ENCODE assay signal across 12 cellular contexts in the genomic region with DNA sequence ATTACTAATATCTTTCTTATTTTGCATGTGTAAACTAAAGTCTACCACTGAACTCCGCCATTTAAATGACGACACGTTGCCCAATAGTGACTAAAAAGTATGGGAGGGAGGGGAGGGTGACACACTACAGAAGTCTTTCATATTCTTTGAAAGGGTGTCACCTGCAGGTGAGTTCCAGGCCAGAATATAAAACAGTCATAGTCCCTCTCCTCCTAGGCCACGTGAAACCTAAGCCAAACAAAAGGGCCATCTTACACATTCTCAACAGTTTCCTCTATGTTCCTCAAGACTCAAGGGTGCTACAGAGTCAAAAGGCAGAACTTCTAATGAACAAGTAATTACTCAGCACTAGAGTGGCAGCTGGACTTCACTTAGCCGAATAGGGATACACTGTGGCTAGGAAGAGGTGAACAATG. TPM values are rescaled to one million over a fixed set of nuclear protein-coding genes. Genes with fewer than 3 reads are reported as not detected.
DNase-seq lines count a peak whose midpoint lies in the region; ATAC-seq, FAIRE-seq and TF ChIP-seq lines count a peak whose summit lies in the region.
"Had no signal": no experiment of that assay in that cellular context is flagged by ENCODE, and none has a peak within 500 bp of the region (broad histone marks: within the 10 kb centered on the region; RNA-seq: fewer than 3 reads in every experiment).

No MANE protein-coding gene starts in this region.

- no peak overlapping the region for H3K4me3 Mint-ChIP-seq in activated CD4-positive, alpha-beta memory T cell treated with anti-CD3 and anti-CD28 coated beads for 36 hours
- H3K4me3 Mint-ChIP-seq in activated CD4-positive, alpha-beta memory T cell treated with anti-CD3 and anti-CD28 coated beads, Interleukin-2, amount 10 ng/mL, durations not matched to agents 7 days and 5 days, result no peak overlapping the region
- H3K4me3 Mint-ChIP-seq: activated CD8-positive, alpha-beta memory T cell treated with anti-CD3 and anti-CD28 coated beads, Interleukin-2, amount 10 ng/mL, durations not matched to agents 7 days and 5 days had no signal

- H2AK5ac ChIP-seq in H1 (ENCODE audit: low read depth, low read length) (no peak overlapping the region), trophoblast cell (ENCODE audit: low read length) (no peak overlapping the region)

- peaks cover 5 to 46% (median 30%) of the 10 kb centered on the region in 4 experiments; a peak in 6 of 7 replicates for H3K4me1 ChIP-seq in H1 (replicated peaks in 1 of 4; ENCODE audit: control insufficient read depth in 3 of 4, insufficient read depth in 4 of 4, low read length in 3 of 4)
- H3K4me1 ChIP-seq in trophoblast cell (ENCODE audit: control insufficient read depth in 1 of 2, insufficient read depth in 2 of 2, low read length in 2 of 2), result peaks cover 5 to 12% of the 10 kb centered on the region in 2 experiments

- TF ChIP-seq CTCF in H1 (IDR thresholded peaks at IDR 0.05; ENCODE audit: control extremely low read depth in 1 of 3, insufficient read depth in 1 of 3, low read depth in 1 of 3, low read length in 3 of 3), result no peak

- H3K27me3 ChIP-seq in H1 (replicated peaks in 1 of 4; ENCODE audit: control insufficient read depth in 3 of 4, extremely low read depth in 1 of 4, insufficient read depth in 3 of 4, low read length in 3 of 4) (no peaks in the 10 kb centered on the region), trophoblast cell (ENCODE audit: insufficient read depth, low read length) (no peaks in the 10 kb centered on the region)

- H3K18ac ChIP-seq in H1 (ENCODE audit: extremely low read depth, low read length) (peak overlapping the region; percentile 63; the same call in 1 of the 2 replicates), trophoblast cell (ENCODE audit: low read length) (no peak overlapping the region)

- no peak overlapping the region for H4K91ac ChIP-seq in H1 (replicated peaks; ENCODE audit: insufficient read length, low read length)
- no peak overlapping the region for H4K91ac ChIP-seq in trophoblast cell (ENCODE audit: low read depth, low read length)

- H3K27ac Mint-ChIP-seq in activated CD4-positive, alpha-beta memory T cell treated with anti-CD3 and anti-CD28 coated beads for 36 hours, result peak overlapping the region; percentile 72
- H3K27ac Mint-ChIP-seq in activated CD4-positive, alpha-beta memory T cell treated with anti-CD3 and anti-CD28 coated beads, Interleukin-2, amount 10 ng/mL, durations not matched to agents 7 days and 5 days, result no peak overlapping the region

- H3K9ac ChIP-seq in H1 (replicated peaks in 1 of 4; ENCODE audit: extremely low read depth in 1 of 4, low read depth in 3 of 4, low read length in 3 of 4) (no peak overlapping the region), trophoblast cell (ENCODE audit: low read length) (no peak overlapping the region)

- H4K5ac ChIP-seq in H1 (ENCODE audit: insufficient read length, low read depth, low read length), result no peak overlapping the region

- peaks cover 79% of the 10 kb centered on the region for H3K4me1 Mint-ChIP-seq in activated CD4-positive, alpha-beta memory T cell treated with anti-CD3 and anti-CD28 coated beads for 36 hours (ENCODE audit: low read depth)
- peaks cover 81% of the 10 kb centered on the region for H3K4me1 Mint-ChIP-seq in activated CD4-positive, alpha-beta memory T cell treated with anti-CD3 and anti-CD28 coated beads, Interleukin-2, amount 10 ng/mL, durations not matched to agents 7 days and 5 days

- peak overlapping the region; percentile 58; the same call in 1 of the 2 replicates for H2BK5ac ChIP-seq in H1 (ENCODE audit: low read depth, low read length)
- H2BK5ac ChIP-seq in trophoblast cell (ENCODE audit: low read depth, low read length, poor library complexity), result no peak overlapping the region

- H2BK120ac ChIP-seq in H1 (replicated peaks; ENCODE audit: low read depth, low read length) (no peak overlapping the region), trophoblast cell (ENCODE audit: insufficient read depth, low read length, poor library complexity) (no peak overlapping the region)

- H4K12ac ChIP-seq in trophoblast cell (ENCODE audit: low read depth, low read length), result no peak overlapping the region

- H3K9me3 Mint-ChIP-seq in activated CD4-positive, alpha-beta memory T cell treated with anti-CD3 and anti-CD28 coated beads for 36 hours, result no peaks in the 10 kb centered on the region
- H3K9me3 Mint-ChIP-seq in activated CD4-positive, alpha-beta memory T cell treated with anti-CD3 and anti-CD28 coated beads, Interleukin-2, amount 10 ng/mL, durations not matched to agents 7 days and 5 days, result no peaks in the 10 kb centered on the region

- H3K27ac ChIP-seq in H1 (ENCODE audit: low read depth, low read length), result no peak overlapping the region
- no peak overlapping the region for H3K27ac ChIP-seq in trophoblast cell (ENCODE audit: low read depth, low read length)

- peaks cover 17 to 74% of the 10 kb centered on the region in 2 experiments for H3K79me2 ChIP-seq in H1 (ENCODE audit: control insufficient read depth in 1 of 2, insufficient read depth in 2 of 2, low read length in 2 of 2)
- peaks cover 15% of the 10 kb centered on the region for H3K79me2 ChIP-seq in trophoblast cell (ENCODE audit: control insufficient read depth, insufficient read depth, low read length, poor library complexity)

- H4K8ac ChIP-seq in H1 (ENCODE audit: extremely low read depth, insufficient read depth, low read length) (no peak overlapping the region), trophoblast cell (ENCODE audit: low read depth, low read length) (no peak overlapping the region)

- H3K4me2 ChIP-seq in H1 (ENCODE audit: insufficient read depth in 1 of 2, low read depth in 2 of 2, low read length in 2 of 2) (peak overlapping the region in 1 of 2 experiments; percentile 3; a peak in 1 of 4 replicates), trophoblast cell (ENCODE audit: low read length) (no peak overlapping the region)

- H3K23me2 ChIP-seq in H1 (ENCODE audit: low read depth, low read length), result no peaks in the 10 kb centered on the region

- H2BK12ac ChIP-seq in H1 (ENCODE audit: low read depth, low read length), result 0 out of 2 replicates have a peak overlapping the region, but pooled peaks have one; percentile 4
- H2BK12ac ChIP-seq in trophoblast cell (ENCODE audit: low read length), result no peak overlapping the region

- H3K4me3 ChIP-seq in H1 (ENCODE audit: extremely low read depth in 1 of 4, insufficient read depth in 2 of 4, low read depth in 3 of 4, low read length in 4 of 4), result no peak overlapping the region; a peak in 1 of 8 replicates
- H3K4me3 ChIP-seq in trophoblast cell (ENCODE audit: low read depth, low read length), result no peak overlapping the region

- H3K23ac ChIP-seq in H1 (ENCODE audit: insufficient read length) (no peak overlapping the region), trophoblast cell (ENCODE audit: low read length) (no peak overlapping the region)

- no peak for TF ChIP-seq EP300 in H1 (IDR thresholded peaks at IDR 0.05; ENCODE audit: borderline replicate concordance in 1 of 2, low read depth in 2 of 2, low read length in 2 of 2)

- 72% methylated on average over 5 of the region's 5 CpGs; no CpG with 5 or more reads in 1 of the 2 experiments for whole genome bisulfite sequencing in H1 (ENCODE audit: extremely low coverage in 1 of 2, insufficient coverage in 1 of 2, insufficient read length in 1 of 2, insufficient replicate concordance in 2 of 2, low coverage in 1 of 2, low lambda C conversion rate in 2 of 2, missing lambda C conversion rate in 1 of 2), 2 experiments
- no CpG with 5 or more reads among the region's 5 CpGs for WGBS in trophoblast cell (ENCODE audit: extremely low coverage, insufficient coverage, insufficient read length)

- CTCF ChIA-PET in activated CD4-positive, alpha-beta memory T cell treated with anti-CD3 and anti-CD28 coated beads for 36 hours (lab: Charles Lee), result interaction anchor here (1.0 to 1.2 kb wide), 2 partner anchors 45 to 157 kb away, joined by 3 to 4 read pairs; no protein-coding TSS in a partner anchor
- CTCF ChIA-PET in activated CD4-positive, alpha-beta memory T cell treated with anti-CD3 and anti-CD28 coated beads, Interleukin-2, amount 10 ng/mL, durations not matched to agents 7 days and 5 days (lab: Charles Lee), result interaction anchor here (1.6 kb wide), 1 partner anchor 20 kb away, joined by 3 read pairs; no protein-coding TSS in a partner anchor
- CTCF ChIA-PET in H1 (lab: Charles Lee; ENCODE audit: partially characterized antibody), result interaction anchor here (0.6 to 1.6 kb wide), 3 partner anchors 23 to 45 kb away, joined by 3 to 4 read pairs (median 4); no protein-coding TSS in a partner anchor

- DNase-seq in activated CD4-positive, alpha-beta memory T cell treated with anti-CD3 and anti-CD28 coated beads for 36 hours, result peak; percentile 22
- no peak for DNase-seq in activated CD4-positive, alpha-beta memory T cell treated with anti-CD3 and anti-CD28 coated beads, Interleukin-2, amount 10 ng/mL, durations not matched to agents 7 days and 5 days
- peak; percentile 80 for DNase-seq in NCI-H187 treated with DMSO at 0.1 percent for 48 hours (lab: John Stamatoyannopoulos, UW)
- DNase-seq in H1 (ENCODE audit: low read depth in 1 of 2, low spot score in 2 of 2), result no peak
- peak; percentile 63 to 67 for DNase-seq in trophoblast cell
- DNase-seq in cerebellar nuclear complex (lab: John Stamatoyannopoulos, UW), result no peak
- DNase-seq: activated CD8-positive, alpha-beta memory T cell treated with anti-CD3 and anti-CD28 coated beads, Interleukin-2, amount 10 ng/mL, durations not matched to agents 7 days and 5 days; KBM-7; NCI-H226; stimulated activated CD8-positive, alpha-beta memory T cell treated with anti-CD3 and anti-CD28 coated beads, Interleukin-4, amount 100 ng/mL, for 48 hours had no signal

- H3K27me3 Mint-ChIP-seq in activated CD4-positive, alpha-beta memory T cell treated with anti-CD3 and anti-CD28 coated beads for 36 hours, result no peaks in the 10 kb centered on the region
- H3K27me3 Mint-ChIP-seq in activated CD4-positive, alpha-beta memory T cell treated with anti-CD3 and anti-CD28 coated beads, Interleukin-2, amount 10 ng/mL, durations not matched to agents 7 days and 5 days, result no peaks in the 10 kb centered on the region
- H3K27me3 Mint-ChIP-seq: activated CD8-positive, alpha-beta memory T cell treated with anti-CD3 and anti-CD28 coated beads, Interleukin-2, amount 10 ng/mL, durations not matched to agents 7 days and 5 days had no signal

- H3K56ac ChIP-seq in H1 (replicated peaks; ENCODE audit: insufficient read length, low read depth, low read length), result no peak overlapping the region

- H3K14ac ChIP-seq in H1 (ENCODE audit: insufficient read length) (no peak overlapping the region), trophoblast cell (ENCODE audit: low read length) (no peak overlapping the region)

- no peak overlapping the region for H2BK20ac ChIP-seq in H1 (ENCODE audit: low read length)

- no peak for FAIRE-seq in H1 (lab: Jason Lieb, UNC)

- H3K9me3 ChIP-seq in H1 (ENCODE audit: insufficient read depth in 2 of 2, low read depth in 1 of 2, low read length in 1 of 2), result no peaks in the 10 kb centered on the region
- H3K9me3 ChIP-seq in trophoblast cell (ENCODE audit: insufficient read depth, low read depth, low read length), result no peaks in the 10 kb centered on the region

- H2BK15ac ChIP-seq in H1 (ENCODE audit: low read length), result peak overlapping the region; percentile 36; the same call in 1 of the 2 replicates

- POLR2A ChIA-PET in activated CD4-positive, alpha-beta memory T cell treated with anti-CD3 and anti-CD28 coated beads for 36 hours (lab: Charles Lee), result no interaction called here
- POLR2A ChIA-PET in activated CD4-positive, alpha-beta memory T cell treated with anti-CD3 and anti-CD28 coated beads, Interleukin-2, amount 10 ng/mL, durations not matched to agents 7 days and 5 days (lab: Charles Lee), result no interaction called here
- POLR2A ChIA-PET in H1 (lab: Charles Lee; ENCODE audit: partially characterized antibody), result interaction anchor here (1.9 kb wide), 1 partner anchor 10 kb away, joined by 9 read pairs; no protein-coding TSS in a partner anchor

- intact Hi-C loops in activated CD4-positive, alpha-beta memory T cell treated with anti-CD3 and anti-CD28 coated beads for 36 hours (cut with micrococcal nuclease), result no loop called here

- no peak for TF ChIP-seq RAD21 in H1 (IDR thresholded peaks at IDR 0.05 in 1 of 2, conservative IDR thresholded peaks at IDR 0.05 in 1 of 2; ENCODE audit: low read depth in 2 of 2, low read length in 2 of 2)

- ATAC-seq in GM18868 (IDR thresholded peaks at IDR 0.05; ENCODE audit: unreplicated experiment), result no peak
- ATAC-seq in HG03280 (IDR thresholded peaks at IDR 0.05; ENCODE audit: unreplicated experiment), result no peak
- ATAC-seq: activated CD8-positive, alpha-beta memory T cell treated with anti-CD3 and anti-CD28 coated beads, Interleukin-2, amount 10 ng/mL, durations not matched to agents 7 days and 5 days had no signal

- no peak overlapping the region for H3K4ac ChIP-seq in H1 (replicated peaks; ENCODE audit: insufficient read length, low read depth, low read length)
- H3K4ac ChIP-seq in trophoblast cell (ENCODE audit: low read depth, low read length), result peak overlapping the region; percentile 71

- TF ChIP-seq POLR2A in H1 (IDR thresholded peaks at IDR 0.05; ENCODE audit: control extremely low read depth in 1 of 2, low read depth in 2 of 2, low read length in 2 of 2), result no peak

- H3K79me1 ChIP-seq in H1 (ENCODE audit: low read depth, low read length), result peaks cover 3% of the 10 kb centered on the region; the same call in 1 of the 2 replicates
- H3K79me1 ChIP-seq in trophoblast cell (ENCODE audit: low read length), result peaks cover 4% of the 10 kb centered on the region

- no peak overlapping the region for H2AFZ ChIP-seq in H1 (ENCODE audit: low read length)
- no peak overlapping the region for H2AFZ ChIP-seq in trophoblast cell (ENCODE audit: insufficient read depth, low read length, poor library complexity)

- peaks cover 2 to 11% of the 10 kb centered on the region in 2 experiments for H4K20me1 ChIP-seq in H1 (replicated peaks in 1 of 2; ENCODE audit: control insufficient read depth in 1 of 2, insufficient read depth in 2 of 2, low read length in 2 of 2)

- peaks cover 20% of the 10 kb centered on the region for H3K36me3 Mint-ChIP-seq in activated CD4-positive, alpha-beta memory T cell treated with anti-CD3 and anti-CD28 coated beads for 36 hours
- peaks cover 65% of the 10 kb centered on the region for H3K36me3 Mint-ChIP-seq in activated CD4-positive, alpha-beta memory T cell treated with anti-CD3 and anti-CD28 coated beads, Interleukin-2, amount 10 ng/mL, durations not matched to agents 7 days and 5 days (ENCODE audit: low read depth)

- H3K36me3 ChIP-seq in H1 (ENCODE audit: control insufficient read depth in 2 of 4, insufficient read depth in 4 of 4, low read length in 3 of 4), result no peaks in the 10 kb centered on the region
- no peaks in the 10 kb centered on the region for H3K36me3 ChIP-seq in trophoblast cell (ENCODE audit: control insufficient read depth in 1 of 2, insufficient read depth in 2 of 2, low read length in 2 of 2)

RNA-seq across cellular contexts. Expression of gene CEMIP2, which starts 6.4 kb away (rescaled TPM):
- total RNA-seq in activated CD4-positive, alpha-beta memory T cell treated with anti-CD3 and anti-CD28 coated beads for 36 hours, result 10 to 100 TPM; 56.5 to 70.1 TPM
- total RNA-seq in activated CD4-positive, alpha-beta memory T cell treated with anti-CD3 and anti-CD28 coated beads, Interleukin-2, amount 10 ng/mL, durations not matched to agents 7 days and 5 days, result 100 to 1,000 TPM; 137 to 140 TPM
- 46.0 and 52.1 TPM in 2 replicates for total RNA-seq in H1 (2021; fragmentation: NEBNext Ultra II Directional; extraction: Animal tissue kit (Norgen Biotek cat#: 25700))
- polyA plus RNA-seq in H1 (2011; rRNA removed), result 25.2 and 30.8 TPM in 2 replicates
- polyA plus RNA-seq in H1 (2011; cell fraction: cytosol; rRNA removed), result 34.9 TPM
- 64.9 TPM for polyA plus RNA-seq in H1 (2011; cell fraction: nucleus; rRNA removed)
- 24.5 to 33.5 TPM (median 30.2 TPM) in 4 replicates for polyA plus RNA-seq in H1 (2012, experiment 1 of 2)
- polyA plus RNA-seq in H1 (2012, experiment 2 of 2), result 2.1 TPM
- 36.3 TPM for polyA plus RNA-seq in H1 (2013, experiment 1 of 2)
- polyA plus RNA-seq in H1 (2013, experiment 2 of 2), result 40.1 TPM
- 140 and 161 TPM in 2 replicates for polyA minus RNA-seq in H1 (2011; rRNA and poly(A)+ RNA removed)
- 47.6 TPM for polyA minus RNA-seq in H1 (2011; cell fraction: cytosol; rRNA and poly(A)+ RNA removed)
- polyA minus RNA-seq in H1 (2011; cell fraction: nucleus; rRNA and poly(A)+ RNA removed), result 155 TPM
- polyA plus RNA-seq in trophoblast cell (2013), result 162 and 163 TPM in 2 replicates

Comparison
In these comparisons a context has a peak if more than half of its experiments do, and no peak if none do; other contexts are left out.
1. DNase-seq: peak in activated CD4-positive, alpha-beta memory T cell treated with anti-CD3 and anti-CD28 coated beads for 36 hours (single experiment), NCI-H187 treated with DMSO at 0.1 percent for 48 hours (single experiment) and trophoblast cell (2 of 2); none in activated CD4-positive, alpha-beta memory T cell treated with anti-CD3 and anti-CD28 coated beads, Interleukin-2, amount 10 ng/mL, durations not matched to agents 7 days and 5 days (single experiment), H1 (0 of 2) and cerebellar nuclear complex (0 of 2).